Comparison of ENCODE assay signal across 14 cellular contexts in the genomic region with DNA sequence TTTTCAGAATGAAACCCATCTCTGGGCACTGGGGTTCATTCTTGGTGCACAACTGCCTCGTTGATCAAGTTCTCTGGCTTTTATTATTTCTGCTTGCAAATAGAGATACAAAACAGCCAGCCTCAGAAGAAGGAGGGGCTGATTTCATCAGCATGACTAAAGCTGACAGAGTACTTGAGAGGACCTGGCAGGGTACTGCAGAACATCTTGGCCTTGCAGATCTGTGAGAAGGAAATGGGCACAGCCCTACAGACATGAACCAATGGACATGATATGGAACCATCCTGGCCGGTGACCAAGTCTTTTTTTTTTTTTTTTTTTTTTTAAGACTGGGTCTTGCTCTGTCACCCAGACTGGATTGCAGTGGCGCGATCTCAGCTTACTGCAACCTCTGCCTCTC.
DNase-seq lines count a peak whose midpoint lies in the region; ATAC-seq and TF ChIP-seq lines count a peak whose summit lies in the region.
"Had no signal": no experiment of that assay in that cellular context is flagged by ENCODE, and none has a peak within 500 bp of the region (broad histone marks: within the 10 kb centered on the region; RNA-seq: fewer than 3 reads in every experiment).

No MANE protein-coding gene starts in this region.

- H3K9me3 ChIP-seq in PC-9 (ENCODE audit: insufficient read depth, low read depth), result no peaks in the 10 kb centered on the region
- H3K9me3 ChIP-seq: right atrium auricular region had no signal

- no peak for TF ChIP-seq CTCF in epithelial cell of esophagus (IDR thresholded peaks at IDR 0.05; ENCODE audit: insufficient read depth, low read depth, low read length, missing control alignments)
- no peak for TF ChIP-seq CTCF in omental fat pad (IDR thresholded peaks at IDR 0.05)
- no peak for TF ChIP-seq CTCF in PC-9 (conservative IDR thresholded peaks at IDR 0.05)
- TF ChIP-seq CTCF in type B pancreatic cell (conservative IDR thresholded peaks at IDR 0.05), result no peak

- H3K4me1 ChIP-seq in PC-9 (replicated peaks; ENCODE audit: insufficient read depth), result no peaks in the 10 kb centered on the region
- H3K4me1 ChIP-seq: right atrium auricular region had no signal

- H3K27ac ChIP-seq in PC-9, result no peak overlapping the region
- H3K27ac ChIP-seq: right atrium auricular region had no signal

- intact Hi-C loops in PC-9 (cut with micrococcal nuclease; ENCODE audit: unreplicated experiment), result loop anchor here (10.0 kb wide), 1 partner anchor 437 kb away; no protein-coding TSS in a partner anchor
- intact Hi-C loops in activated CD4-positive, alpha-beta memory T cell treated with anti-CD3 and anti-CD28 coated beads for 36 hours (cut with micrococcal nuclease), result no loop called here

- H3K4me3 Mint-ChIP-seq in type B pancreatic cell, result no peak overlapping the region
- H3K4me3 Mint-ChIP-seq in activated CD4-positive, alpha-beta memory T cell treated with anti-CD3 and anti-CD28 coated beads for 36 hours, result no peak overlapping the region
- H3K4me3 Mint-ChIP-seq: CD8-positive, alpha-beta memory T cell; stimulated activated naive CD8-positive, alpha-beta T cell treated with anti-CD3 and anti-CD28 coated beads, Interleukin-15, amount 100 ng/mL, for 72 hours; T-helper 17 cell had no signal

- no peaks in the 10 kb centered on the region for H3K36me3 ChIP-seq in PC-9 (ENCODE audit: low read depth)
- H3K36me3 ChIP-seq: right atrium auricular region had no signal

- H3K27me3 Mint-ChIP-seq in type B pancreatic cell, result no peaks in the 10 kb centered on the region
- H3K27me3 Mint-ChIP-seq in activated CD4-positive, alpha-beta memory T cell treated with anti-CD3 and anti-CD28 coated beads for 36 hours, result no peaks in the 10 kb centered on the region
- H3K27me3 Mint-ChIP-seq: CD8-positive, alpha-beta memory T cell; naive B cell; stimulated activated naive CD8-positive, alpha-beta T cell treated with anti-CD3 and anti-CD28 coated beads, Interleukin-15, amount 100 ng/mL, for 72 hours; T-helper 17 cell had no signal

- CTCF ChIA-PET in PC-9 (lab: Charles Lee), result no interaction called here
- CTCF ChIA-PET in activated CD4-positive, alpha-beta memory T cell treated with anti-CD3 and anti-CD28 coated beads for 36 hours (lab: Charles Lee), result no interaction called here

- no peaks in the 10 kb centered on the region for H3K9me2 ChIP-seq in PC-9 (ENCODE audit: insufficient read depth)

- no peak overlapping the region for H3K27ac Mint-ChIP-seq in type B pancreatic cell
- H3K27ac Mint-ChIP-seq in activated CD4-positive, alpha-beta memory T cell treated with anti-CD3 and anti-CD28 coated beads for 36 hours, result no peak overlapping the region
- H3K27ac Mint-ChIP-seq: stimulated activated naive CD8-positive, alpha-beta T cell treated with anti-CD3 and anti-CD28 coated beads, Interleukin-15, amount 100 ng/mL, for 72 hours; T-helper 17 cell had no signal

- peak; percentile 41 for DNase-seq in ELR (ENCODE audit: low read depth)
- DNase-seq in M059J (ENCODE audit: low read depth), result peak; percentile 12
- peak; percentile 67 for DNase-seq in epithelial cell of esophagus (ENCODE audit: low read depth)
- no peak for DNase-seq in omental fat pad (ENCODE audit: low spot score)
- no peak for DNase-seq in PC-9
- no peak for DNase-seq in middle frontal gyrus (ENCODE audit: extremely low spot score, low spot score)
- no peak for DNase-seq in type B pancreatic cell (ENCODE audit: extremely low spot score, unreplicated experiment)
- no peak for DNase-seq in activated CD4-positive, alpha-beta memory T cell treated with anti-CD3 and anti-CD28 coated beads for 36 hours
- DNase-seq: CD8-positive, alpha-beta memory T cell; naive B cell; OCI-M1; stimulated activated naive CD8-positive, alpha-beta T cell treated with anti-CD3 and anti-CD28 coated beads, Interleukin-15, amount 100 ng/mL, for 72 hours; T-helper 17 cell had no signal

- H3K4me3 ChIP-seq in epithelial cell of esophagus (ENCODE audit: low read length) (no peak overlapping the region), PC-9 (no peak overlapping the region)
- H3K4me3 ChIP-seq: right atrium auricular region had no signal

- peaks cover 3% of the 10 kb centered on the region for H3K36me3 Mint-ChIP-seq in type B pancreatic cell
- H3K36me3 Mint-ChIP-seq in activated CD4-positive, alpha-beta memory T cell treated with anti-CD3 and anti-CD28 coated beads for 36 hours, result peaks cover 1% of the 10 kb centered on the region

- peaks cover 9% of the 10 kb centered on the region for H3K9me3 Mint-ChIP-seq in type B pancreatic cell
- H3K9me3 Mint-ChIP-seq in activated CD4-positive, alpha-beta memory T cell treated with anti-CD3 and anti-CD28 coated beads for 36 hours, result no peaks in the 10 kb centered on the region
- H3K9me3 Mint-ChIP-seq: CD8-positive, alpha-beta memory T cell; stimulated activated naive CD8-positive, alpha-beta T cell treated with anti-CD3 and anti-CD28 coated beads, Interleukin-15, amount 100 ng/mL, for 72 hours had no signal

- no peaks in the 10 kb centered on the region for H4K20me1 ChIP-seq in PC-9 (ENCODE audit: insufficient read depth)

- H3F3A ChIP-seq in PC-9 (ENCODE audit: insufficient read depth, low read depth), result no peaks in the 10 kb centered on the region

- POLR2A ChIA-PET in PC-9 (lab: Charles Lee; ENCODE audit: unreplicated experiment), result no interaction called here
- POLR2A ChIA-PET in activated CD4-positive, alpha-beta memory T cell treated with anti-CD3 and anti-CD28 coated beads for 36 hours (lab: Charles Lee), result no interaction called here

- no peaks in the 10 kb centered on the region for H3K79me2 ChIP-seq in PC-9 (ENCODE audit: low read depth)

- BruUV-seq in PC-9 (replicated peaks; lab: Mats Ljungman, UMichigan), result no TSS peak

- no peak overlapping the region for H3K4me2 ChIP-seq in PC-9

- peaks cover 11% of the 10 kb centered on the region for H3K4me1 Mint-ChIP-seq in type B pancreatic cell (ENCODE audit: unreplicated experiment)
- no peaks in the 10 kb centered on the region for H3K4me1 Mint-ChIP-seq in activated CD4-positive, alpha-beta memory T cell treated with anti-CD3 and anti-CD28 coated beads for 36 hours (ENCODE audit: low read depth)
- H3K4me1 Mint-ChIP-seq: CD8-positive, alpha-beta memory T cell; stimulated activated naive CD8-positive, alpha-beta T cell treated with anti-CD3 and anti-CD28 coated beads, Interleukin-15, amount 100 ng/mL, for 72 hours had no signal

- peak; percentile 54 for ATAC-seq in omental fat pad (ENCODE audit: low FRiP score)
- ATAC-seq: stimulated activated naive CD8-positive, alpha-beta T cell treated with anti-CD3 and anti-CD28 coated beads, Interleukin-15, amount 100 ng/mL, for 72 hours; T-helper 17 cell had no signal

- H2AFZ ChIP-seq in PC-9, result no peak overlapping the region

- H3K27me3 ChIP-seq in PC-9 (ENCODE audit: insufficient read depth, low read depth), result no peaks in the 10 kb centered on the region
- H3K27me3 ChIP-seq: right atrium auricular region had no signal

Comparison
In these comparisons a context has a peak if more than half of its experiments do, and no peak if none do; other contexts are left out.
1. DNase-seq: peak in ELR (single experiment), M059J (single experiment) and epithelial cell of esophagus (single experiment); none in omental fat pad (single experiment), PC-9 (0 of 2), middle frontal gyrus (single experiment), type B pancreatic cell (single experiment) and activated CD4-positive, alpha-beta memory T cell treated with anti-CD3 and anti-CD28 coated beads for 36 hours (single experiment).